ENCODE assay signal across 8 cellular contexts in genomic region chr9:129836342-129837007, GRCh38. TPM values are rescaled to one million over a fixed set of nuclear protein-coding genes. Genes with fewer than 3 reads are reported as not detected.
DNase-seq lines count a peak whose midpoint lies in the region; ATAC-seq and TF ChIP-seq lines count a peak whose summit lies in the region.

No MANE protein-coding gene starts in this region.

- peak overlapping the region; percentile 85 for H3K27ac Mint-ChIP-seq in chondrocyte (ENCODE audit: unreplicated experiment)
- H3K27ac Mint-ChIP-seq in natural killer cell, result peak overlapping the region; percentile 98

- no peaks in the 10 kb centered on the region for H3K27me3 ChIP-seq in SU-DHL-6 (ENCODE audit: low read length)

- H3K79me2 ChIP-seq in SU-DHL-6 (ENCODE audit: insufficient read depth, low read length), result peaks cover 18% of the 10 kb centered on the region

- intact Hi-C loops in natural killer cell (cut with micrococcal nuclease), result no loop called here

- H3K4me2 ChIP-seq in SU-DHL-6 (ENCODE audit: low read depth, low read length, poor library complexity, severe bottlenecking), result peak overlapping the region; percentile 95

- H3K4me3 ChIP-seq in GM08714 (ENCODE audit: low read length) (peak overlapping the region; percentile 88), SU-DHL-6 (ENCODE audit: insufficient read depth, low read length, poor library complexity, severe bottlenecking) (peak overlapping the region; percentile 86)

- H3K4me3 Mint-ChIP-seq in chondrocyte (ENCODE audit: unreplicated experiment) (peak overlapping the region; percentile 89), natural killer cell (peak overlapping the region; percentile 96)

- H3F3A ChIP-seq in SU-DHL-6 (ENCODE audit: insufficient read depth), result no peaks in the 10 kb centered on the region

- H3K36me3 Mint-ChIP-seq in chondrocyte (ENCODE audit: low read depth), result peaks cover 3% of the 10 kb centered on the region
- H3K36me3 Mint-ChIP-seq in natural killer cell, result no peaks in the 10 kb centered on the region

- H3K27ac ChIP-seq in SU-DHL-6 (ENCODE audit: low read depth, low read length), result no peak overlapping the region

- no peak for ATAC-seq in natural killer cell

- H3K27me3 Mint-ChIP-seq in chondrocyte (ENCODE audit: low read depth) (no peaks in the 10 kb centered on the region), natural killer cell (ENCODE audit: low read depth in 2 of 2) (no peaks in the 10 kb centered on the region)

- no peaks in the 10 kb centered on the region for H3K9me3 ChIP-seq in SU-DHL-6 (ENCODE audit: insufficient read depth, low read length)

- no peaks in the 10 kb centered on the region for H4K20me1 ChIP-seq in SU-DHL-6 (ENCODE audit: low read depth, low read length)

- H2AFZ ChIP-seq in SU-DHL-6 (ENCODE audit: low read depth, low read length, severe bottlenecking), result peak overlapping the region; percentile 30

- peak overlapping the region; percentile 75 for H3K9ac ChIP-seq in SU-DHL-6 (ENCODE audit: low read length)

- TF ChIP-seq CTCF in SU-DHL-6 (IDR thresholded peaks at IDR 0.05; ENCODE audit: insufficient read depth, low read length, poor library complexity, severe bottlenecking) (no peak), chondrocyte (IDR thresholded peaks at IDR 0.05) (no peak), natural killer cell (IDR thresholded peaks at IDR 0.05) (no peak)

- DNase-seq in chondrocyte (ENCODE audit: low spot score), result no peak
- DNase-seq in natural killer cell, result no peak
- no peak for DNase-seq in NCI-H146 (lab: John Stamatoyannopoulos, UW)
- no peak for DNase-seq in NCI-H524 treated with DMSO at 0.1 percent for 48 hours (lab: John Stamatoyannopoulos, UW)
- no peak for DNase-seq in LoVo (ENCODE audit: low spot score)
- no peak for DNase-seq in dedifferentiated amniotic fluid mesenchymal stem cell (ENCODE audit: extremely low spot score)

- H3K36me3 ChIP-seq in SU-DHL-6 (ENCODE audit: low read length), result peaks cover 5% of the 10 kb centered on the region; the same call in 1 of the 2 replicates

- H3K9me2 ChIP-seq in SU-DHL-6 (replicated peaks; ENCODE audit: insufficient read depth, low read length), result no peaks in the 10 kb centered on the region

- H3K9me3 Mint-ChIP-seq in chondrocyte (ENCODE audit: low read depth) (no peaks in the 10 kb centered on the region), natural killer cell (no peaks in the 10 kb centered on the region)

- peaks cover 54% of the 10 kb centered on the region for H3K4me1 Mint-ChIP-seq in chondrocyte (ENCODE audit: low read depth)
- peaks cover 54 to 60% of the 10 kb centered on the region in 2 donors for H3K4me1 Mint-ChIP-seq in natural killer cell

RNA-seq across cellular contexts. Expression of gene USP20, which starts 1.2 kb away (rescaled TPM):
- total RNA-seq in chondrocyte, result 21.3 to 29.6 TPM (median 23.9 TPM) in 3 replicates
- 10 to 100 TPM; 66.8 to 86.1 (median 80.3) TPM for total RNA-seq in natural killer cell

RNA-seq across cellular contexts. Expression of gene C9orf78, which starts 1.4 kb away (rescaled TPM):
- total RNA-seq in chondrocyte (37.3 to 45.7 TPM (median 37.7 TPM) in 3 replicates), natural killer cell (10 to 100 TPM; 93.7 to 97.9 (median 97.6) TPM)

RNA-seq across cellular contexts. Expression of gene TOR1A, which starts 12.5 kb away (rescaled TPM):
- total RNA-seq in chondrocyte (45.3 to 54.3 TPM (median 47.4 TPM) in 3 replicates), natural killer cell (10 to 100 TPM; 26.1 to 36.4 (median 34.8) TPM)

RNA-seq across cellular contexts. Expression of gene TOR1B, which starts 33.5 kb away (rescaled TPM):
- total RNA-seq in chondrocyte (39.4 to 44.2 TPM (median 39.8 TPM) in 3 replicates), natural killer cell (10 to 100 TPM; 20.2 to 30.5 (median 23.9) TPM)
